ENCODE assay signal across 1 cellular context in the genomic region with DNA sequence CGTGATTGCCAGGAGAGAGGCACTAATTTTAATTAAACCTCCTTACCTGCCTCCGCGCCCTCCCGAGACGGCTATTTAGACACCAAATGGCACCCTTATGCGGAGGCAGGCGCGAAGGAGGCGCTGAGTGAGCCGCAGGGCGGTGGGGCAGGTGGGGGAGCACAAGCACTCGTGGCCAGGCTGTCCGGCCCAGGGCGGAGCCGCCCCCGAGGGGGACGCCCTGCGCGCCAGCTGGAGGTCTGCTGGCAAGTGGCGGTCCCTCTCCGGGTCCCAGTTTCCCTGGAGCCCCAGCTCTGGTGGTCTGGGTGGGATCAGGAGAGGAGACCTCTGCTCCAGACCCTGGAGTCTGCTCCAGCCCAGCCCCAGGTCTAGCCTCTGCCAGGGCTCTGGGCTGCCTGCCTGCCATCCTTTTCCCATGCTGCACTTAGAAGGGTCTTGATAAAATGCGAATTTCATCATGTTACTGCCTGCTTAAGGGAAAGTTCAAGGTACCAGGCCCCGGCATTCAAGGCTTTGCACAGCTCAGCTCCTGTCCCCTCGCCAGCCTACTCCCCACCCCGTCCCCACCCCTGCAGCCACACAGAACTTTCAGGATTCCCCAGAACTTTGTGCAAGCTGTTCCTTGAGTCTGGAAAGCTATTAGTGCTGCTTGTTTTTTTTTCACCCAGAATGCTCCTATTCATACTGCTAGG.
TF ChIP-seq lines count a peak whose summit lies in the region.

No MANE protein-coding gene starts in this region.

TF ChIP-seq in H1, 55 proteins besides CTCF, POLR2A, EP300 and RAD21:
- TF ChIP-seq NANOG (IDR thresholded peaks at IDR 0.05; ENCODE audit: insufficient read depth, low read depth, low read length, poor library complexity, severe bottlenecking) (no peak), CBX5 (IDR thresholded peaks at IDR 0.05; ENCODE audit: low read depth, low read length) (no peak), YY1 (IDR thresholded peaks at IDR 0.05; ENCODE audit: low read depth, low read length) (no peak), JUN (IDR thresholded peaks at IDR 0.05; ENCODE audit: low read depth, low read length) (no peak), EGR1 (IDR thresholded peaks at IDR 0.05; ENCODE audit: borderline replicate concordance, low read depth, low read length) (no peak), HDAC2 (IDR thresholded peaks at IDR 0.05; ENCODE audit: borderline replicate concordance in 1 of 2, low read depth in 2 of 2, low read length in 2 of 2) (no peak), CREB1 (IDR thresholded peaks at IDR 0.05) (no peak), SIRT6 (IDR thresholded peaks at IDR 0.05; ENCODE audit: low read length) (no peak), ZNF274 (IDR thresholded peaks at IDR 0.05; ENCODE audit: borderline replicate concordance, extremely low read depth, low read length) (no peak), POLR2AphosphoS5 (IDR thresholded peaks at IDR 0.05; ENCODE audit: low read depth, low read length) (no peak), RBBP5 (IDR thresholded peaks at IDR 0.05; ENCODE audit: borderline replicate concordance, low read depth, low read length) (no peak), CEBPB (IDR thresholded peaks at IDR 0.05; ENCODE audit: low read depth, low read length) (no peak)
- TF ChIP-seq, protein P1, sequence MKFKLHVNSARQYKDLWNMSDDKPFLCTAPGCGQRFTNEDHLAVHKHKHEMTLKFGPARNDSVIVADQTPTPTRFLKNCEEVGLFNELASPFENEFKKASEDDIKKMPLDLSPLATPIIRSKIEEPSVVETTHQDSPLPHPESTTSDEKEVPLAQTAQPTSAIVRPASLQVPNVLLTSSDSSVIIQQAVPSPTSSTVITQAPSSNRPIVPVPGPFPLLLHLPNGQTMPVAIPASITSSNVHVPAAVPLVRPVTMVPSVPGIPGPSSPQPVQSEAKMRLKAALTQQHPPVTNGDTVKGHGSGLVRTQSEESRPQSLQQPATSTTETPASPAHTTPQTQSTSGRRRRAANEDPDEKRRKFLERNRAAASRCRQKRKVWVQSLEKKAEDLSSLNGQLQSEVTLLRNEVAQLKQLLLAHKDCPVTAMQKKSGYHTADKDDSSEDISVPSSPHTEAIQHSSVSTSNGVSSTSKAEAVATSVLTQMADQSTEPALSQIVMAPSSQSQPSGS (IDR thresholded peaks at IDR 0.05; ENCODE audit: low read length): no peak
TF ChIP-seq in H1: peak in this region for 0.
